2 cellular contexts compared by ENCODE assay signal in the genomic region with DNA sequence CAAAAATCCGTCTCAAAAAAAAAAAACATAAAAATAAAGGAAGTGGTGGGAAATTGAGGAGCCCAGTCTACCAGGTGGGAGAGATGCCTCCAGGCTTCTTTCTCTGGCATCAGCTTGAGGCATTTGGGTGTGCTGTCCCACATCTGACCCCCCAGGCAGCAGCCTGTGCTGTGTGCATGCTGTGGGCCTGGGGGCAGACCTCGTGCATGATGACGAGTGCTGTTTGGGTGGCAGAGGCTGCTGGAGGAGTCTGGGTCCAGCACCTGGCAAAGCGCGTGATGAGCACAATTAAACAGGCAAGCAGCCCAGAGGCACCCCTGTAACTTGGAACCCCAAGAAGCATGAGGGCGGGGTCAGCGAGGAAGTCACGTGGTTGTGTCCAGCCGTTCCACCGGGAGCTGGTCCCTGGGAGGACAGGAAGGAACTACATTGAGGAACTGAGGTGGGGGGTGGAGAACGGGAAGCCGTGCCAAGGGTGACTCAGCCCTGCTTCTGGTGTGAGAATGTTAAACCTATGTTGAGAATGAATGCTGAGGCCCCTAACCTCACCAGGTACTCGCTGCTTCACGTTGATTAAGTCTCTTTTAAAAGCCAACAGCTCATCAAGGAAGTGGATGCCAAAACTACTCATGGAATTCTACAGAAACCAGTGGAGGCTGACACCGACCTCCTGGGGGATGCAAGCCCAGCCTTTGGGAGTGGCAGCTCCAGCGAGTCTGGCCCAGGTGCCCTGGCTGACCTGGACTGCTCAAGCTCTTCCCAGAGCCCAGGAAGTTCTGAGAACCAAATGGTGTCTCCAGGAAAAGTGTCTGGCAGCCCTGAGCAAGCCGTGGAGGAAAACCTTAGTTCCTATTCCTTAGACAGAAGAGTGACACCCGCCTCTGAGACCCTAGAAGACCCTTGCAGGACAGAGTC.
TF ChIP-seq lines count a peak whose summit lies in the region.

No MANE protein-coding gene starts in this region.

TF ChIP-seq in Ishikawa, 13 proteins besides CTCF, POLR2A, EP300 and RAD21:
- peak; percentile 19; the same call in 1 of the 2 replicates for TF ChIP-seq TCF12 (IDR thresholded peaks at IDR 0.05; ENCODE audit: low read depth)
- peak; percentile 85 for TF ChIP-seq NFIC (IDR thresholded peaks at IDR 0.05)
- TF ChIP-seq, protein P1, sequence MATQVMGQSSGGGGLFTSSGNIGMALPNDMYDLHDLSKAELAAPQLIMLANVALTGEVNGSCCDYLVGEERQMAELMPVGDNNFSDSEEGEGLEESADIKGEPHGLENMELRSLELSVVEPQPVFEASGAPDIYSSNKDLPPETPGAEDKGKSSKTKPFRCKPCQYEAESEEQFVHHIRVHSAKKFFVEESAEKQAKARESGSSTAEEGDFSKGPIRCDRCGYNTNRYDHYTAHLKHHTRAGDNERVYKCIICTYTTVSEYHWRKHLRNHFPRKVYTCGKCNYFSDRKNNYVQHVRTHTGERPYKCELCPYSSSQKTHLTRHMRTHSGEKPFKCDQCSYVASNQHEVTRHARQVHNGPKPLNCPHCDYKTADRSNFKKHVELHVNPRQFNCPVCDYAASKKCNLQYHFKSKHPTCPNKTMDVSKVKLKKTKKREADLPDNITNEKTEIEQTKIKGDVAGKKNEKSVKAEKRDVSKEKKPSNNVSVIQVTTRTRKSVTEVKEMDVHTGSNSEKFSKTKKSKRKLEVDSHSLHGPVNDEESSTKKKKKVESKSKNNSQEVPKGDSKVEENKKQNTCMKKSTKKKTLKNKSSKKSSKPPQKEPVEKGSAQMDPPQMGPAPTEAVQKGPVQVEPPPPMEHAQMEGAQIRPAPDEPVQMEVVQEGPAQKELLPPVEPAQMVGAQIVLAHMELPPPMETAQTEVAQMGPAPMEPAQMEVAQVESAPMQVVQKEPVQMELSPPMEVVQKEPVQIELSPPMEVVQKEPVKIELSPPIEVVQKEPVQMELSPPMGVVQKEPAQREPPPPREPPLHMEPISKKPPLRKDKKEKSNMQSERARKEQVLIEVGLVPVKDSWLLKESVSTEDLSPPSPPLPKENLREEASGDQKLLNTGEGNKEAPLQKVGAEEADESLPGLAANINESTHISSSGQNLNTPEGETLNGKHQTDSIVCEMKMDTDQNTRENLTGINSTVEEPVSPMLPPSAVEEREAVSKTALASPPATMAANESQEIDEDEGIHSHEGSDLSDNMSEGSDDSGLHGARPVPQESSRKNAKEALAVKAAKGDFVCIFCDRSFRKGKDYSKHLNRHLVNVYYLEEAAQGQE (IDR thresholded peaks at IDR 0.05; ENCODE audit: low read depth), result no peak
- no peak for TF ChIP-seq YY1 (IDR thresholded peaks at IDR 0.05; ENCODE audit: low read depth)
- TF ChIP-seq CEBPB (IDR thresholded peaks at IDR 0.05), result no peak
- TF ChIP-seq FOXM1 (IDR thresholded peaks at IDR 0.05; ENCODE audit: borderline replicate concordance, low read depth), result no peak
- TF ChIP-seq, protein P2, sequence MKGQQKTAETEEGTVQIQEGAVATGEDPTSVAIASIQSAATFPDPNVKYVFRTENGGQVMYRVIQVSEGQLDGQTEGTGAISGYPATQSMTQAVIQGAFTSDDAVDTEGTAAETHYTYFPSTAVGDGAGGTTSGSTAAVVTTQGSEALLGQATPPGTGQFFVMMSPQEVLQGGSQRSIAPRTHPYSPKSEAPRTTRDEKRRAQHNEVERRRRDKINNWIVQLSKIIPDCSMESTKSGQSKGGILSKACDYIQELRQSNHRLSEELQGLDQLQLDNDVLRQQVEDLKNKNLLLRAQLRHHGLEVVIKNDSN (IDR thresholded peaks at IDR 0.05), result peak; percentile 89
- TF ChIP-seq CREB1 (IDR thresholded peaks at IDR 0.05; ENCODE audit: low read depth), result no peak
- no peak; the same call in 1 of the 2 replicates for TF ChIP-seq TEAD4 (IDR thresholded peaks at IDR 0.05)
- no peak for TF ChIP-seq ZBTB7A (IDR thresholded peaks at IDR 0.05; ENCODE audit: low read depth)
- TF ChIP-seq, protein P3, sequence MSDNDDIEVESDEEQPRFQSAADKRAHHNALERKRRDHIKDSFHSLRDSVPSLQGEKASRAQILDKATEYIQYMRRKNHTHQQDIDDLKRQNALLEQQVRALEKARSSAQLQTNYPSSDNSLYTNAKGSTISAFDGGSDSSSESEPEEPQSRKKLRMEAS (IDR thresholded peaks at IDR 0.05), result peak; percentile 44; the same call in 1 of the 2 replicates
- TF ChIP-seq TAF1 (IDR thresholded peaks at IDR 0.05; ENCODE audit: low read depth), result no peak
- no peak for TF ChIP-seq EGR1 (IDR thresholded peaks at IDR 0.05)

TF ChIP-seq in GM12878, 131 proteins besides CTCF, POLR2A, EP300 and RAD21:
- TF ChIP-seq, protein P2 (IDR thresholded peaks at IDR 0.05; ENCODE audit: borderline replicate concordance, extremely low read length, insufficient read depth, low read depth, low read length), result peak; percentile 26
- TF ChIP-seq EZH2 (IDR thresholded peaks at IDR 0.05; ENCODE audit: borderline replicate concordance, control insufficient read depth, low read depth, low read length), result no peak
